In the genomic region with DNA sequence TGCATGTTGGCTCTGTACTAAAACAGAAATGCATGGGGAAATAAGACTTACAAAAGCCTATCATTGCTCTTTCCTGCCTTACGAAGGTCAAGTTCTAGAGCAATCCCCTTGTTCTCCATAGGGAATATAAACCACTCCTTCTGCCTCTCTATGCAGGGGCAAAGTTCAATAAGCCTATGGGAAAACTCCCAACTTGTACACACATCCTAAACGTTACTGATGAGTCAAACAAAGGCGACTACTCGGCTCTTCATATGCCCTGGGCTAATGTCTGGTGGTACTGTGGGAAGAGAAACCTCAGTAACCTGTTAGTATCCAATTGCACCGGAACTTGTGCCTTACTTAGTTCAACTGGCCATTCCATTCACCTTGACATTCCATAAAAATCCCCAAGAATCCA, we compare ENCODE assay signal across 27 cellular contexts. TPM values are rescaled to one million over a fixed set of nuclear protein-coding genes. Genes with fewer than 3 reads are reported as not detected.
"Had no signal": no experiment of that assay in that cellular context is flagged by ENCODE, and none has a peak within 500 bp of the region (broad histone marks: within the 10 kb centered on the region; RNA-seq: fewer than 3 reads in every experiment).

No MANE protein-coding gene starts in this region.

- H3K4me2 ChIP-seq: neural progenitor cell had no signal

- H3K27ac ChIP-seq: brain microvascular endothelial cell, left ventricle myocardium inferior, neural progenitor cell, psoas muscle, skin epidermis, suprapubic skin, vagina, WERI-Rb-1 had no signal

- H3K9me3 Mint-ChIP-seq: central memory CD8-positive, alpha-beta T cell had no signal

- H2AFZ ChIP-seq: neural progenitor cell had no signal

- H3K4me1 Mint-ChIP-seq: activated naive CD4-positive, alpha-beta T cell treated with anti-CD3 and anti-CD28 coated beads, Interleukin-2, amount 10 ng/mL, durations not matched to agents 7 days and 5 days; central memory CD8-positive, alpha-beta T cell; naive thymus-derived CD4-positive, alpha-beta T cell; stimulated activated naive CD8-positive, alpha-beta T cell treated with anti-CD3 and anti-CD28 coated beads, Interleukin-15, amount 100 ng/mL, for 72 hours had no signal

- DNase-seq: activated CD4-positive, alpha-beta T cell treated with anti-CD3 and anti-CD28 coated beads for 1 hour; activated CD8-positive, alpha-beta memory T cell treated with anti-CD3 and anti-CD28 coated beads for 24 hours; activated CD8-positive, alpha-beta memory T cell treated with anti-CD3 and anti-CD28 coated beads, Interleukin-2, amount 50 U/mL, for 48 hours; activated effector memory CD4-positive, alpha-beta T cell treated with Interleukin-2 at 50 U/mL for 16 hours; activated naive CD4-positive, alpha-beta T cell treated with anti-CD3 and anti-CD28 coated beads, Interleukin-2, amount 10 ng/mL, durations not matched to agents 7 days and 5 days; activated T-cell treated with anti-CD3 and anti-CD28 coated beads, Interleukin-2, amount 50 U/mL, for 48 hours; aorta; brain microvascular endothelial cell; cortex of kidney; effector memory CD4-positive, alpha-beta T cell; left ventricle myocardium inferior; naive thymus-derived CD4-positive, alpha-beta T cell; psoas muscle; right cardiac atrium; stimulated activated CD4-positive, alpha-beta T cell treated with anti-CD3 and anti-CD28 coated beads, Interleukin-4, amount 100 ng/mL, for 1 hour; stimulated activated naive CD8-positive, alpha-beta T cell treated with anti-CD3 and anti-CD28 coated beads, Interleukin-15, amount 100 ng/mL, for 72 hours; transverse colon; WERI-Rb-1 had no signal

- ATAC-seq: naive thymus-derived CD4-positive, alpha-beta T cell; psoas muscle; right cardiac atrium; stimulated activated naive CD8-positive, alpha-beta T cell treated with anti-CD3 and anti-CD28 coated beads, Interleukin-15, amount 100 ng/mL, for 72 hours had no signal

- H3K27me3 ChIP-seq: brain microvascular endothelial cell, neural progenitor cell, suprapubic skin, transverse colon, vagina had no signal

- H3K9me3 ChIP-seq: suprapubic skin, vagina had no signal

- H3K4me1 ChIP-seq: neural progenitor cell, psoas muscle, suprapubic skin, vagina had no signal

- H3K36me3 ChIP-seq: brain microvascular endothelial cell, left ventricle myocardium inferior, neural progenitor cell, suprapubic skin, transverse colon, vagina, WERI-Rb-1 had no signal

- H3K4me3 ChIP-seq: left ventricle myocardium inferior, neural progenitor cell, psoas muscle, skin epidermis, suprapubic skin, transverse colon, vagina had no signal

- H3K27me3 Mint-ChIP-seq: stimulated activated naive CD8-positive, alpha-beta T cell treated with anti-CD3 and anti-CD28 coated beads, Interleukin-15, amount 100 ng/mL, for 72 hours had no signal

- H3K9ac ChIP-seq: neural progenitor cell had no signal

- H3K27ac Mint-ChIP-seq: activated naive CD4-positive, alpha-beta T cell treated with anti-CD3 and anti-CD28 coated beads, Interleukin-2, amount 10 ng/mL, durations not matched to agents 7 days and 5 days; neural progenitor cell; stimulated activated naive CD8-positive, alpha-beta T cell treated with anti-CD3 and anti-CD28 coated beads, Interleukin-15, amount 100 ng/mL, for 72 hours had no signal

- H3K4me3 Mint-ChIP-seq: activated naive CD4-positive, alpha-beta T cell treated with anti-CD3 and anti-CD28 coated beads, Interleukin-2, amount 10 ng/mL, durations not matched to agents 7 days and 5 days; central memory CD8-positive, alpha-beta T cell; naive thymus-derived CD4-positive, alpha-beta T cell; neural progenitor cell; stimulated activated naive CD8-positive, alpha-beta T cell treated with anti-CD3 and anti-CD28 coated beads, Interleukin-15, amount 100 ng/mL, for 72 hours had no signal

- H3K36me3 Mint-ChIP-seq: activated naive CD4-positive, alpha-beta T cell treated with anti-CD3 and anti-CD28 coated beads, Interleukin-2, amount 10 ng/mL, durations not matched to agents 7 days and 5 days; neural progenitor cell had no signal

RNA-seq across cellular contexts. Expression of a gene that starts 32.7 kb away (rescaled TPM):
- total RNA-seq: aorta; endothelial cell of umbilical vein; glomerular endothelial cell; mononuclear cell; naive thymus-derived CD4-positive, alpha-beta T cell; psoas muscle; suprapubic skin; T-helper 2 cell treated with Interferon-gamma antibody and Interleukin-4, amounts not matched to agents 100 ng/mL and 5 ng/mL, for 36 hours; transverse colon; vagina had no signal
- polyA plus RNA-seq: aorta; endothelial cell of umbilical vein; naive thymus-derived CD4-positive, alpha-beta T cell had no signal
